In genomic region chr18:10442551-10442971, GRCh38 we compare ENCODE assay signal across 15 cellular contexts. TPM values are rescaled to one million over a fixed set of nuclear protein-coding genes. Genes with fewer than 3 reads are reported as not detected.
DNase-seq lines count a peak whose midpoint lies in the region; ATAC-seq and TF ChIP-seq lines count a peak whose summit lies in the region.
"Had no signal": no experiment of that assay in that cellular context is flagged by ENCODE, and none has a peak within 500 bp of the region (broad histone marks: within the 10 kb centered on the region; RNA-seq: fewer than 3 reads in every experiment).

No MANE protein-coding gene starts in this region.

- DNase-seq in C1 segment of cervical spinal cord (lab: John Stamatoyannopoulos, UW) (peak in 12 of 14 donors; percentile 25 to 81 (median 52)), glutamatergic neuron (no peak), nucleus accumbens (lab: John Stamatoyannopoulos, UW) (peak in 43 of 56 donors; percentile 10 to 86 (median 59)), NCI-H524 (lab: John Stamatoyannopoulos, UW) (no peak)
- DNase-seq: activated T-cell treated with anti-CD3 and anti-CD28 coated beads, Interleukin-2, amount 50 U/mL, for 24 hours; effector CD4-positive, alpha-beta T cell; NCI-H226; stimulated activated naive CD4-positive, alpha-beta T cell had no signal

- ATAC-seq in HG02623 (IDR thresholded peaks at IDR 0.05; ENCODE audit: unreplicated experiment) (no peak), HG03571 (IDR thresholded peaks at IDR 0.05; ENCODE audit: unreplicated experiment) (no peak), GM21526 (IDR thresholded peaks at IDR 0.05; ENCODE audit: low FRiP score, unreplicated experiment) (no peak)

- H3K27me3 Mint-ChIP-seq in glutamatergic neuron (ENCODE audit: unreplicated experiment): peaks cover 2% of the 10 kb centered on the region

- no peak for TF ChIP-seq CTCF in glutamatergic neuron (IDR thresholded peaks at IDR 0.05; ENCODE audit: partially characterized antibody, unreplicated experiment)

- H3K27ac Mint-ChIP-seq in glutamatergic neuron (ENCODE audit: unreplicated experiment): peak overlapping the region; percentile 84
- H3K27ac Mint-ChIP-seq: activated T-cell treated with anti-CD3 and anti-CD28 coated beads, Interleukin-2, amount 50 U/mL, for 24 hours; progenitor cell of endocrine pancreas had no signal

- no peaks in the 10 kb centered on the region for H3K36me3 Mint-ChIP-seq in glutamatergic neuron (ENCODE audit: unreplicated experiment)

- H3K4me3 Mint-ChIP-seq in glutamatergic neuron (ENCODE audit: unreplicated experiment): peak overlapping the region; percentile 52
- H3K4me3 Mint-ChIP-seq: activated T-cell treated with anti-CD3 and anti-CD28 coated beads, Interleukin-2, amount 50 U/mL, for 24 hours had no signal

- H3K27ac ChIP-seq in angular gyrus (ENCODE audit: low read depth, low read length): peak overlapping the region; percentile 94
- H3K27ac ChIP-seq: BLaER1 treated with 17β-estradiol and CSF1 and Interleukin-3, amounts not matched to agents 10 nM and 100 nM; HL-60 had no signal

- peaks cover 6% of the 10 kb centered on the region for H3K9me3 Mint-ChIP-seq in glutamatergic neuron (ENCODE audit: unreplicated experiment)
- H3K9me3 Mint-ChIP-seq: activated T-cell treated with anti-CD3 and anti-CD28 coated beads, Interleukin-2, amount 50 U/mL, for 24 hours had no signal

- peaks cover 27% of the 10 kb centered on the region for H3K4me1 Mint-ChIP-seq in glutamatergic neuron (ENCODE audit: low read depth, unreplicated experiment)

RNA-seq across cellular contexts. Expression of gene APCDD1, which starts 11.9 kb away (rescaled TPM):
- total RNA-seq in glutamatergic neuron (ENCODE audit: unreplicated experiment): 171 TPM

Comparison
In these comparisons a context has a peak if more than half of its experiments do, and no peak if none do; other contexts are left out.
1. DNase-seq: peak in C1 segment of cervical spinal cord (12 of 14) and nucleus accumbens (43 of 56); none in glutamatergic neuron (single experiment) and NCI-H524 (0 of 2).